In the genomic region with DNA sequence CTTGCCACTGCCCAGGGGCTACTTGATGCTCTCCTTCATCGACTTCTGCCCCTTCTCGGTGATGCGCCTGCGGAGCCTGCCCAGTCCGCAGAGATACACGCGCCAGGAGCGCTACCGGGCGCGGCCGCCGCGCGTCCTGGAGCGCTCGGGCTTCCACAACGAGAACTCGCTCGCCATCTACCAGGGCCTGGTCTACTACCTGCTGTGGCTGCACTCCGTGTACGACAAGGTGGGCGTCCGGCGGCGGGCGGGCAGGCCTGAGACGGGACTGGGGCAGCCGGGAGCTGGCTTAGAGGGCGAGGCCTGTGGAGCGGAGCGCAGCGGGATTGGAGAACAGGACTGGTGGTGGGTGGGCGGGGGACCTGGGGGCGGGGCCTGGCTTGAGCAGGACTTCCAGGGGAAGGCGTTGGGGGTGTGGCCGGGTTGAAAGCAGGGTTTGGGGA, we compare ENCODE assay signal across 9 cellular contexts. TPM values are rescaled to one million over a fixed set of nuclear protein-coding genes. Genes with fewer than 3 reads are reported as not detected.
A peak's percentile ranks its signal among the peaks of the same experiment; 100 is the strongest.
DNase-seq lines count a peak whose midpoint lies in the region; ATAC-seq and TF ChIP-seq lines count a peak whose summit lies in the region.
"Had no signal": no experiment of that assay in that cellular context is flagged by ENCODE, and none has a peak within 500 bp of the region (broad histone marks: within the 10 kb centered on the region; RNA-seq: fewer than 3 reads in every experiment).

No MANE protein-coding gene starts in this region.

- TF ChIP-seq EP300 in ovary (IDR thresholded peaks at IDR 0.05) (no peak), tibial nerve (IDR thresholded peaks at IDR 0.05) (no peak)

- H3F3A ChIP-seq in Loucy (ENCODE audit: low read depth): no peaks in the 10 kb centered on the region

- H3K9ac ChIP-seq in Loucy (ENCODE audit: low read depth, low read length, poor library complexity, severe bottlenecking): no peak overlapping the region

- H3K4me1 Mint-ChIP-seq in activated naive CD8-positive, alpha-beta T cell treated with anti-CD3 and anti-CD28 coated beads for 36 hours: peaks cover 9% of the 10 kb centered on the region

- H2AFZ ChIP-seq in Loucy (ENCODE audit: low read length): peak overlapping the region; percentile 92

- peak overlapping the region; percentile 80 for H3K4me3 Mint-ChIP-seq in activated naive CD8-positive, alpha-beta T cell treated with anti-CD3 and anti-CD28 coated beads for 36 hours

- H3K27me3 ChIP-seq in Loucy (ENCODE audit: insufficient read depth, low read length, poor library complexity, severe bottlenecking): no peaks in the 10 kb centered on the region
- H3K27me3 ChIP-seq in cardiac muscle cell: peaks cover 36% of the 10 kb centered on the region
- H3K27me3 ChIP-seq in ovary: no peaks in the 10 kb centered on the region
- H3K27me3 ChIP-seq in tibial nerve: peaks cover 0 to 82% of the 10 kb centered on the region in 2 donors

- H3K27ac Mint-ChIP-seq in activated naive CD8-positive, alpha-beta T cell treated with anti-CD3 and anti-CD28 coated beads for 36 hours: no peak overlapping the region

- H3K9me2 ChIP-seq in Loucy (replicated peaks; ENCODE audit: low read depth, low read length): no peaks in the 10 kb centered on the region

- TF ChIP-seq POLR2A in ovary (IDR thresholded peaks at IDR 0.05): no peak
- TF ChIP-seq POLR2A in tibial nerve (IDR thresholded peaks at IDR 0.05): no peak

- H3K27ac ChIP-seq in cardiac muscle cell (no peak overlapping the region), ovary (no peak overlapping the region), tibial nerve (peak overlapping the region in 1 of 4 donors; percentile 17)

- H3K9me3 Mint-ChIP-seq in activated naive CD8-positive, alpha-beta T cell treated with anti-CD3 and anti-CD28 coated beads for 36 hours: no peaks in the 10 kb centered on the region

- no peaks in the 10 kb centered on the region for H4K20me1 ChIP-seq in Loucy (ENCODE audit: insufficient read depth, low read length, poor library complexity, severe bottlenecking)

- no peaks in the 10 kb centered on the region for H3K4me1 ChIP-seq in Loucy (ENCODE audit: insufficient read depth, low read length, poor library complexity, severe bottlenecking)
- H3K4me1 ChIP-seq in cardiac muscle cell (ENCODE audit: low read depth): no peaks in the 10 kb centered on the region
- H3K4me1 ChIP-seq in ovary (ENCODE audit: insufficient read depth): peaks cover 3% of the 10 kb centered on the region
- H3K4me1 ChIP-seq in tibial nerve: peaks cover 0 to 22% (median 13%) of the 10 kb centered on the region in 4 donors

- peak overlapping the region; percentile 67 for H3K4me2 ChIP-seq in Loucy (ENCODE audit: low read depth, low read length, poor library complexity, severe bottlenecking)

- H3K27me3 Mint-ChIP-seq in activated naive CD8-positive, alpha-beta T cell treated with anti-CD3 and anti-CD28 coated beads for 36 hours: peaks cover 32% of the 10 kb centered on the region

- H3K9me3 ChIP-seq in Loucy (ENCODE audit: insufficient read depth, low read depth, low read length) (no peaks in the 10 kb centered on the region), cardiac muscle cell (ENCODE audit: low read depth) (no peaks in the 10 kb centered on the region), ovary (no peaks in the 10 kb centered on the region), tibial nerve (no peaks in the 10 kb centered on the region)

- TF ChIP-seq CTCF in Loucy (conservative IDR thresholded peaks at IDR 0.05; ENCODE audit: low read length) (no peak), cardiac muscle cell (IDR thresholded peaks at IDR 0.05; ENCODE audit: low read depth, low read length) (no peak), ovary (IDR thresholded peaks at IDR 0.05) (no peak), tibial nerve (IDR thresholded peaks at IDR 0.05) (peak in 1 of 5 experiments; percentile 18)

- 0 to 2% (median 0%) methylated on average over 29 to 37 of the region's 37 CpGs for WGBS in ovary, 3 donors
- WGBS in tibial nerve, 2 donors: 0 to 1% methylated on average over 24 to 36 of the region's 37 CpGs

- peak; percentile 93 for ATAC-seq in SK-N-SH treated with all-trans-retinoic acid at 6 μM for 48 hours

- H3K4me3 ChIP-seq in Loucy (ENCODE audit: low read length, poor library complexity, severe bottlenecking): peak overlapping the region; percentile 70
- peak overlapping the region; percentile 47 for H3K4me3 ChIP-seq in cardiac muscle cell
- peak overlapping the region; percentile 14 for H3K4me3 ChIP-seq in ovary
- H3K4me3 ChIP-seq in tibial nerve: peak overlapping the region; percentile 22 to 59 (median 41)

- intact Hi-C loops in ovary (cut with DNase I): no loop called here

- no peaks in the 10 kb centered on the region for H3K36me3 Mint-ChIP-seq in activated naive CD8-positive, alpha-beta T cell treated with anti-CD3 and anti-CD28 coated beads for 36 hours

- no peaks in the 10 kb centered on the region for H3K79me2 ChIP-seq in Loucy (ENCODE audit: insufficient read depth, low read length)

- DNase-seq in NCI-H2107 treated with DMSO at 0.1 percent for 48 hours (lab: John Stamatoyannopoulos, UW; ENCODE audit: unreplicated experiment): peak; percentile 17
- DNase-seq in NCI-H2107 (lab: John Stamatoyannopoulos, UW): no peak
- peak; percentile 78 for DNase-seq in activated naive CD8-positive, alpha-beta T cell treated with anti-CD3 and anti-CD28 coated beads for 36 hours
- DNase-seq in cardiac muscle cell (ENCODE audit: low read depth in 1 of 2, low spot score in 1 of 2): peak; percentile 73 to 92
- DNase-seq in ovary: peak; percentile 36 to 65 (median 52)
- DNase-seq in tibial nerve (ENCODE audit: low spot score in 2 of 2): peak; percentile 19 to 22
- DNase-seq: DND-41 had no signal

- H3K36me3 ChIP-seq in Loucy (ENCODE audit: insufficient read depth, low read length) (no peaks in the 10 kb centered on the region), cardiac muscle cell (no peaks in the 10 kb centered on the region), ovary (no peaks in the 10 kb centered on the region), tibial nerve (no peaks in the 10 kb centered on the region)

TF ChIP-seq in SK-N-SH treated with all-trans-retinoic acid at 6 μM for 48 hours, 23 proteins besides CTCF, POLR2A, EP300 and RAD21 (continues in another document):
- TF ChIP-seq RARB (CRISPR knock-in tag; IDR thresholded peaks at IDR 0.05): no peak
- TF ChIP-seq, protein P1, sequence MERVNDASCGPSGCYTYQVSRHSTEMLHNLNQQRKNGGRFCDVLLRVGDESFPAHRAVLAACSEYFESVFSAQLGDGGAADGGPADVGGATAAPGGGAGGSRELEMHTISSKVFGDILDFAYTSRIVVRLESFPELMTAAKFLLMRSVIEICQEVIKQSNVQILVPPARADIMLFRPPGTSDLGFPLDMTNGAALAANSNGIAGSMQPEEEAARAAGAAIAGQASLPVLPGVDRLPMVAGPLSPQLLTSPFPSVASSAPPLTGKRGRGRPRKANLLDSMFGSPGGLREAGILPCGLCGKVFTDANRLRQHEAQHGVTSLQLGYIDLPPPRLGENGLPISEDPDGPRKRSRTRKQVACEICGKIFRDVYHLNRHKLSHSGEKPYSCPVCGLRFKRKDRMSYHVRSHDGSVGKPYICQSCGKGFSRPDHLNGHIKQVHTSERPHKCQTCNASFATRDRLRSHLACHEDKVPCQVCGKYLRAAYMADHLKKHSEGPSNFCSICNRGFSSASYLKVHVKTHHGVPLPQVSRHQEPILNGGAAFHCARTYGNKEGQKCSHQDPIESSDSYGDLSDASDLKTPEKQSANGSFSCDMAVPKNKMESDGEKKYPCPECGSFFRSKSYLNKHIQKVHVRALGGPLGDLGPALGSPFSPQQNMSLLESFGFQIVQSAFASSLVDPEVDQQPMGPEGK (CRISPR knock-in tag; IDR thresholded peaks at IDR 0.05; ENCODE audit: borderline replicate concordance): no peak

RNA-seq across cellular contexts. Expression of gene PSMD8, which starts 12.7 kb away (rescaled TPM):
- total RNA-seq in activated naive CD8-positive, alpha-beta T cell treated with anti-CD3 and anti-CD28 coated beads for 36 hours: 100 to 1,000 TPM; 193 to 199 TPM
- total RNA-seq in cardiac muscle cell: 233 and 312 TPM in 2 replicates
- 303 and 306 TPM in 2 replicates for polyA plus RNA-seq in cardiac muscle cell
- 100 to 1,000 TPM in 3 of 7 donors, 10 to 100 TPM in 4; 59.1 to 125 (median 85.3) TPM for total RNA-seq in ovary
- 100 to 1,000 TPM in 1 of 2 donors, 10 to 100 TPM in 1; 81.5 to 129 TPM for polyA plus RNA-seq in ovary
- 100 to 1,000 TPM; 124 to 192 (median 174) TPM for total RNA-seq in tibial nerve

RNA-seq across cellular contexts. Expression of gene CATSPERG, which starts 26.0 kb away (rescaled TPM):
- 1 to 10 TPM; 1.9 to 2.1 TPM for total RNA-seq in activated naive CD8-positive, alpha-beta T cell treated with anti-CD3 and anti-CD28 coated beads for 36 hours
- total RNA-seq in cardiac muscle cell (2.7 and 11.6 TPM in 2 replicates), ovary (10 to 100 TPM in 1 of 7 donors, 1 to 10 TPM in 6; 2.9 to 13.4 (median 5.7) TPM), tibial nerve (10 to 100 TPM in 1 of 4 donors, 1 to 10 TPM in 3; 3.3 to 10.2 (median 6.2) TPM)
- polyA plus RNA-seq in cardiac muscle cell (4.2 and 4.6 TPM in 2 replicates), ovary (1 to 10 TPM; 1.8 to 2.1 TPM)

RNA-seq across cellular contexts. Expression of gene GGN, which starts 26.2 kb away (rescaled TPM):
- total RNA-seq in activated naive CD8-positive, alpha-beta T cell treated with anti-CD3 and anti-CD28 coated beads for 36 hours: under 1 TPM in 1 of 2 experiments, not detected in 1; 0.14 TPM
- total RNA-seq in cardiac muscle cell (0.98 and 5.8 TPM in 2 replicates), ovary (under 1 TPM in 5 of 7 donors, not detected in 2; 0.24 to 0.75 (median 0.69) TPM), tibial nerve (not detected)
- polyA plus RNA-seq in cardiac muscle cell (1.2 and 3.4 TPM in 2 replicates), ovary (under 1 TPM in 1 of 2 donors, not detected in 1; 0.28 TPM)

RNA-seq across cellular contexts. Expression of gene SPRED3, which starts 26.8 kb away (rescaled TPM):
- under 1 TPM; 0.45 to 0.74 TPM for total RNA-seq in activated naive CD8-positive, alpha-beta T cell treated with anti-CD3 and anti-CD28 coated beads for 36 hours
- 1.8 and 2.6 TPM in 2 replicates for total RNA-seq in cardiac muscle cell
- polyA plus RNA-seq in cardiac muscle cell: 1.2 and 1.3 TPM in 2 replicates
- 1 to 10 TPM in 4 of 7 donors, under 1 TPM in 3; 0.24 to 2.1 (median 1.0) TPM for total RNA-seq in ovary
- under 1 TPM; 0.29 to 0.60 TPM for polyA plus RNA-seq in ovary
- under 1 TPM in 3 of 4 donors, not detected in 1; under 0.01 to 0.60 (median 0.21) TPM for total RNA-seq in tibial nerve

RNA-seq across cellular contexts. Expression of gene FAM98C, which starts 41.2 kb away (rescaled TPM):
- total RNA-seq in activated naive CD8-positive, alpha-beta T cell treated with anti-CD3 and anti-CD28 coated beads for 36 hours: 1 to 10 TPM; 8.1 to 9.3 TPM
- 25.6 and 35.3 TPM in 2 replicates for total RNA-seq in cardiac muscle cell
- polyA plus RNA-seq in cardiac muscle cell: 20.0 and 20.8 TPM in 2 replicates
- total RNA-seq in ovary: 10 to 100 TPM; 16.5 to 23.7 (median 20.9) TPM
- 10 to 100 TPM in 1 of 2 donors, 1 to 10 TPM in 1; 7.8 to 18.8 TPM for polyA plus RNA-seq in ovary
- 10 to 100 TPM; 24.9 to 69.0 (median 50.3) TPM for total RNA-seq in tibial nerve

Comparison
In these comparisons a context has a peak if more than half of its experiments do, and no peak if none do; other contexts are left out.
1. H3K4me3 ChIP-seq: peak in every context shown above with its lines; median percentile 70 in Loucy; 47 in cardiac muscle cell; 41 in tibial nerve; 14 in ovary.